In genomic region chr1:44786138-44786840, GRCh38 we compare ENCODE assay signal across 8 cellular contexts. TPM values are rescaled to one million over a fixed set of nuclear protein-coding genes. Genes with fewer than 3 reads are reported as not detected.
DNase-seq lines count a peak whose midpoint lies in the region; ATAC-seq and TF ChIP-seq lines count a peak whose summit lies in the region.

No MANE protein-coding gene starts in this region.

- intact Hi-C loops in tibial artery (cut with DNase I; ENCODE audit: low total_unique reads), result loop anchor here (5.0 to 10.0 kb wide), 2 partner anchors 226 to 519 kb away; partner anchors contain the start of genes HECTD3 and UROD

- no peaks in the 10 kb centered on the region for H3K9me3 Mint-ChIP-seq in activated T-cell treated with anti-CD3 and anti-CD28 coated beads, Interleukin-2, amount 50 U/mL, for 72 hours
- no peaks in the 10 kb centered on the region for H3K9me3 Mint-ChIP-seq in natural killer cell treated with Interleukin-12 subunit alpha and Interleukin-12 subunit beta and Interleukin-15 and Interleukin-18, amount 100 ng/mL, for 72 hours

- peak overlapping the region; percentile 52 for H3K27ac Mint-ChIP-seq in activated T-cell treated with anti-CD3 and anti-CD28 coated beads, Interleukin-2, amount 50 U/mL, for 72 hours
- peak overlapping the region; percentile 37 to 85 for H3K27ac Mint-ChIP-seq in natural killer cell treated with Interleukin-12 subunit alpha and Interleukin-12 subunit beta and Interleukin-15 and Interleukin-18, amount 100 ng/mL, for 72 hours

- peak overlapping the region; percentile 36 to 59 (median 48); a peak in 19 of 20 replicates for H3K4me3 ChIP-seq in BLaER1 treated with 17β-estradiol and CSF1 and Interleukin-3, amounts not matched to agents 10 nM and 100 nM
- peak overlapping the region; percentile 54 to 70 for H3K4me3 ChIP-seq in tibial artery

- H4K20me1 ChIP-seq in BLaER1 treated with 17β-estradiol and CSF1 and Interleukin-3, amounts not matched to agents 10 nM and 100 nM, result peaks cover 0 to 19% (median 7%) of the 10 kb centered on the region in 11 experiments; a peak in 14 of 22 replicates

- H3K4me3 Mint-ChIP-seq in activated T-cell treated with anti-CD3 and anti-CD28 coated beads, Interleukin-2, amount 50 U/mL, for 72 hours, result peak overlapping the region; percentile 75 to 81
- H3K4me3 Mint-ChIP-seq in natural killer cell treated with Interleukin-12 subunit alpha and Interleukin-12 subunit beta and Interleukin-15 and Interleukin-18, amount 100 ng/mL, for 72 hours, result peak overlapping the region; percentile 70

- H3K27me3 ChIP-seq in BLaER1 treated with 17β-estradiol and CSF1 and Interleukin-3, amounts not matched to agents 10 nM and 100 nM, result no peaks in the 10 kb centered on the region; a peak in 2 of 22 replicates
- no peaks in the 10 kb centered on the region for H3K27me3 ChIP-seq in tibial artery

- peak overlapping the region; percentile 51 to 79 (median 66); a peak in 21 of 22 replicates for H3K9ac ChIP-seq in BLaER1 treated with 17β-estradiol and CSF1 and Interleukin-3, amounts not matched to agents 10 nM and 100 nM

- peaks cover under 1 to 10% of the 10 kb centered on the region in 2 donors for H3K36me3 Mint-ChIP-seq in activated T-cell treated with anti-CD3 and anti-CD28 coated beads, Interleukin-2, amount 50 U/mL, for 72 hours (ENCODE audit: insufficient read depth in 2 of 2)
- H3K36me3 Mint-ChIP-seq in natural killer cell treated with Interleukin-12 subunit alpha and Interleukin-12 subunit beta and Interleukin-15 and Interleukin-18, amount 100 ng/mL, for 72 hours, result peaks cover 5% of the 10 kb centered on the region

- no peaks in the 10 kb centered on the region for H3K9me3 ChIP-seq in BLaER1 treated with 17β-estradiol and CSF1 and Interleukin-3, amounts not matched to agents 10 nM and 100 nM (replicated peaks in 1 of 11)
- no peaks in the 10 kb centered on the region for H3K9me3 ChIP-seq in tibial artery

- no peaks in the 10 kb centered on the region for H3K27me3 Mint-ChIP-seq in activated T-cell treated with anti-CD3 and anti-CD28 coated beads, Interleukin-2, amount 50 U/mL, for 72 hours (ENCODE audit: low read depth)
- H3K27me3 Mint-ChIP-seq in natural killer cell treated with Interleukin-12 subunit alpha and Interleukin-12 subunit beta and Interleukin-15 and Interleukin-18, amount 100 ng/mL, for 72 hours, result no peaks in the 10 kb centered on the region

- ATAC-seq in GM19467 (IDR thresholded peaks at IDR 0.05; ENCODE audit: unreplicated experiment), result peak; percentile 52
- ATAC-seq in activated T-cell treated with anti-CD3 and anti-CD28 coated beads, Interleukin-2, amount 50 U/mL, for 72 hours (replicated peaks in 1 of 2), result peak; percentile 69
- peak; percentile 77 to 81 for ATAC-seq in natural killer cell treated with Interleukin-12 subunit alpha and Interleukin-12 subunit beta and Interleukin-15 and Interleukin-18, amount 100 ng/mL, for 72 hours

- H3K4me2 ChIP-seq in BLaER1 treated with 17β-estradiol and CSF1 and Interleukin-3, amounts not matched to agents 10 nM and 100 nM, result peak overlapping the region; percentile 76 to 99 (median 92)

- H3K27ac ChIP-seq in BLaER1 treated with 17β-estradiol and CSF1 and Interleukin-3, amounts not matched to agents 10 nM and 100 nM, result peak overlapping the region in 9 of 11 experiments; percentile 38 to 72 (median 62); a peak in 16 of 22 replicates
- H3K27ac ChIP-seq in tibial artery, result peak overlapping the region; percentile 79 to 80

- TF ChIP-seq CTCF in tibial artery (IDR thresholded peaks at IDR 0.05), result peak; percentile 98 to 99

- DNase-seq in NCI-H69 (lab: John Stamatoyannopoulos, UW), result peak; percentile 29
- DNase-seq in activated T-cell treated with anti-CD3 and anti-CD28 coated beads, Interleukin-2, amount 50 U/mL, for 72 hours, result peak; percentile 72 to 81
- peak; percentile 35 for DNase-seq in fibroblast of peridontal ligament (ENCODE audit: extremely low read depth)
- DNase-seq in natural killer cell treated with Interleukin-12 subunit alpha and Interleukin-12 subunit beta and Interleukin-15 and Interleukin-18, amount 100 ng/mL, for 72 hours (ENCODE audit: low spot score), result peak; percentile 79
- peak in 1 of 2 donors; percentile 83 for DNase-seq in tibial artery
- no peak for DNase-seq in NCI-H187 (lab: John Stamatoyannopoulos, UW)

- peaks cover 7 to 14% (median 11%) of the 10 kb centered on the region in 11 experiments; a peak in 21 of 22 replicates for H3K36me3 ChIP-seq in BLaER1 treated with 17β-estradiol and CSF1 and Interleukin-3, amounts not matched to agents 10 nM and 100 nM
- peaks cover 0 to 4% (median 2%) of the 10 kb centered on the region in 3 donors for H3K36me3 ChIP-seq in tibial artery

- peaks cover 36% of the 10 kb centered on the region for H3K4me1 Mint-ChIP-seq in activated T-cell treated with anti-CD3 and anti-CD28 coated beads, Interleukin-2, amount 50 U/mL, for 72 hours (ENCODE audit: low read depth)
- H3K4me1 Mint-ChIP-seq in natural killer cell treated with Interleukin-12 subunit alpha and Interleukin-12 subunit beta and Interleukin-15 and Interleukin-18, amount 100 ng/mL, for 72 hours (ENCODE audit: low read depth in 2 of 2), result peaks cover 22 to 26% of the 10 kb centered on the region in 2 donors

- peaks cover 31 to 57% (median 50%) of the 10 kb centered on the region in 10 experiments for H3K4me1 ChIP-seq in BLaER1 treated with 17β-estradiol and CSF1 and Interleukin-3, amounts not matched to agents 10 nM and 100 nM
- peaks cover 0 to 34% (median 26%) of the 10 kb centered on the region in 4 donors for H3K4me1 ChIP-seq in tibial artery

RNA-seq across cellular contexts. Expression of gene BEST4, which starts 1.7 kb away (rescaled TPM):
- 1 to 10 TPM; 2.5 to 2.6 TPM for total RNA-seq in activated T-cell treated with anti-CD3 and anti-CD28 coated beads, Interleukin-2, amount 50 U/mL, for 72 hours
- under 1 TPM in 1 of 2 donors, not detected in 1; 0.47 TPM for total RNA-seq in natural killer cell treated with Interleukin-12 subunit alpha and Interleukin-12 subunit beta and Interleukin-15 and Interleukin-18, amount 100 ng/mL, for 72 hours

RNA-seq across cellular contexts. Expression of gene RPS8, which starts 10.9 kb away (rescaled TPM):
- 1,000 to 10,000 TPM; 2,862 to 3,010 TPM for total RNA-seq in activated T-cell treated with anti-CD3 and anti-CD28 coated beads, Interleukin-2, amount 50 U/mL, for 72 hours
- total RNA-seq in natural killer cell treated with Interleukin-12 subunit alpha and Interleukin-12 subunit beta and Interleukin-15 and Interleukin-18, amount 100 ng/mL, for 72 hours, result 1,000 to 10,000 TPM; 1,070 to 1,127 TPM

RNA-seq across cellular contexts. Expression of gene PLK3, which starts 13.9 kb away (rescaled TPM):
- total RNA-seq in activated T-cell treated with anti-CD3 and anti-CD28 coated beads, Interleukin-2, amount 50 U/mL, for 72 hours, result 10 to 100 TPM; 53.4 to 60.7 TPM
- 10 to 100 TPM; 27.4 to 64.3 TPM for total RNA-seq in natural killer cell treated with Interleukin-12 subunit alpha and Interleukin-12 subunit beta and Interleukin-15 and Interleukin-18, amount 100 ng/mL, for 72 hours

RNA-seq across cellular contexts. Expression of gene DYNLT4, which starts 20.9 kb away (rescaled TPM):
- total RNA-seq in activated T-cell treated with anti-CD3 and anti-CD28 coated beads, Interleukin-2, amount 50 U/mL, for 72 hours, result 1 to 10 TPM in 1 of 2 donors, not detected in 1; 1.5 TPM
- not detected for total RNA-seq in natural killer cell treated with Interleukin-12 subunit alpha and Interleukin-12 subunit beta and Interleukin-15 and Interleukin-18, amount 100 ng/mL, for 72 hours

RNA-seq across cellular contexts. Expression of gene BTBD19, which starts 22.0 kb away (rescaled TPM):
- total RNA-seq in activated T-cell treated with anti-CD3 and anti-CD28 coated beads, Interleukin-2, amount 50 U/mL, for 72 hours, result 10 to 100 TPM in 1 of 2 donors, 1 to 10 TPM in 1; 9.4 to 16.8 TPM
- 1 to 10 TPM; 1.7 to 6.4 TPM for total RNA-seq in natural killer cell treated with Interleukin-12 subunit alpha and Interleukin-12 subunit beta and Interleukin-15 and Interleukin-18, amount 100 ng/mL, for 72 hours

Comparison
In these comparisons a context has a peak if more than half of its experiments do, and no peak if none do; other contexts are left out.
1. DNase-seq: peak in NCI-H69 (single experiment), activated T-cell treated with anti-CD3 and anti-CD28 coated beads, Interleukin-2, amount 50 U/mL, for 72 hours (2 of 2), fibroblast of peridontal ligament (single experiment) and natural killer cell treated with Interleukin-12 subunit alpha and Interleukin-12 subunit beta and Interleukin-15 and Interleukin-18, amount 100 ng/mL, for 72 hours (single experiment); none in NCI-H187 (0 of 2).
2. Peak in every context shown above with its lines, with median percentiles within 50 percentile points of each other: ATAC-seq.